In genomic region chr6:158807515-158808441, GRCh38 we compare ENCODE assay signal across 1 cellular context.
TF ChIP-seq lines count a peak whose summit lies in the region.

No MANE protein-coding gene starts in this region.

TF ChIP-seq in A549, 52 proteins besides CTCF, POLR2A, EP300 and RAD21 (continued from another document):
- TF ChIP-seq GATA3 (IDR thresholded peaks at IDR 0.05; ENCODE audit: borderline replicate concordance) (no peak), PHF8 (IDR thresholded peaks at IDR 0.05; ENCODE audit: borderline replicate concordance, low read depth) (no peak), EHF (CRISPR knock-in tag; IDR thresholded peaks at IDR 0.05) (no peak)
